30 cellular contexts compared by ENCODE assay signal in the genomic region with DNA sequence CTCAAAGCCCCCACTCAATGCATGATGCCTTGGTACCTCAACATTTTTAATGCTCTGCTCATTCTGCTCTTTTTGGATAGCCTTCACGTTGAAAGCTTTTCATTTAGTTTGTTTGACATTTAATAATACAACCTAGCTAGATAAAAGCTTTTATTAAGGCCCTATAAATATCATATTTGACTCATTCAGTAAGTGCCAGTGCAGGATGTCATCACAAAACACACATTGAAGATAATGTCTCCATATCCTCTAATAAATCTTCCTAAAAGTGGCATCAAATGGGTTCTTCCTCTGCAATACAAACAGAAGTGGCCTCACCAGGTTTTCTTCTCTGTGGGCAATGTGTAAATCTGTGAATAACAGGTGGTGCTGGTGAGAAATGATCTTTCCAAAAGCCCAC. TPM values are rescaled to one million over a fixed set of nuclear protein-coding genes. Genes with fewer than 3 reads are reported as not detected.
"Had no signal": no experiment of that assay in that cellular context is flagged by ENCODE, and none has a peak within 500 bp of the region (broad histone marks: within the 10 kb centered on the region; RNA-seq: fewer than 3 reads in every experiment).

No MANE protein-coding gene starts in this region.

- ATAC-seq: activated CD4-positive, alpha-beta T cell treated with anti-CD3 and anti-CD28 coated beads for 36 hours; activated CD8-positive, alpha-beta memory T cell treated with anti-CD3 and anti-CD28 coated beads, Interleukin-2, amount 10 ng/mL, durations not matched to agents 7 days and 5 days; activated CD8-positive, alpha-beta T cell treated with anti-CD3 and anti-CD28 coated beads, Interleukin-2, amount 10 ng/mL, durations not matched to agents 7 days and 5 days; activated naive CD8-positive, alpha-beta T cell treated with anti-CD3 and anti-CD28 coated beads, Interleukin-2, amount 50 U/mL, for 24 hours had no signal

- H3K4me1 ChIP-seq: adrenal gland, breast epithelium, colonic mucosa had no signal

- DNase-seq: activated CD4-positive, alpha-beta memory T cell treated with anti-CD3 and anti-CD28 coated beads for 36 hours; activated CD4-positive, alpha-beta T cell treated with anti-CD3 and anti-CD28 coated beads for 36 hours; activated CD4-positive, alpha-beta T cell treated with anti-CD3 and anti-CD28 coated beads, Interleukin-2, amount 10 ng/mL, durations not matched to agents 24 days and 14 days; activated CD4-positive, CD25-positive, alpha-beta regulatory T cell; activated CD4-positive, CD25-positive, alpha-beta regulatory T cell treated with anti-CD3 and anti-CD28 coated beads, Interleukin-2, amount 50 U/mL, for 72 hours; activated CD8-positive, alpha-beta memory T cell treated with anti-CD3 and anti-CD28 coated beads, Interleukin-2, amount 10 ng/mL, durations not matched to agents 7 days and 5 days; activated CD8-positive, alpha-beta memory T cell treated with anti-CD3 and anti-CD28 coated beads, Interleukin-2, amount 50 U/mL, for 4 hours; activated CD8-positive, alpha-beta T cell treated with anti-CD3 and anti-CD28 coated beads, Interleukin-2, amount 10 ng/mL, durations not matched to agents 7 days and 5 days; activated effector memory CD4-positive, alpha-beta T cell treated with anti-CD3 and anti-CD28 coated beads, Interleukin-2, amount 50 U/mL, for 16 hours; activated naive CD4-positive, alpha-beta T cell treated with anti-CD3 and anti-CD28 coated beads for 36 hours; activated naive CD8-positive, alpha-beta T cell treated with anti-CD3 and anti-CD28 coated beads for 36 hours; activated naive CD8-positive, alpha-beta T cell treated with anti-CD3 and anti-CD28 coated beads, Interleukin-2, amount 50 U/mL, for 24 hours; activated T-cell treated with anti-CD3 and anti-CD28 coated beads, Interleukin-2, amount 50 U/mL, for 1 hour; activated T-cell treated with anti-CD3 and anti-CD28 coated beads, Interleukin-2, amount 50 U/mL, for 48 hours; adrenal gland; amygdala; aorta; central memory CD4-positive, alpha-beta T cell; cerebellar nuclear complex; colonic mucosa; effector CD8-positive, alpha-beta T cell; foreskin fibroblast; T-helper 2 cell had no signal

- H3K27ac Mint-ChIP-seq: activated CD4-positive, alpha-beta memory T cell treated with anti-CD3 and anti-CD28 coated beads for 36 hours; activated CD4-positive, alpha-beta T cell treated with anti-CD3 and anti-CD28 coated beads for 36 hours; activated CD4-positive, alpha-beta T cell treated with anti-CD3 and anti-CD28 coated beads, Interleukin-2, amount 10 ng/mL, durations not matched to agents 24 days and 14 days; activated CD8-positive, alpha-beta memory T cell treated with anti-CD3 and anti-CD28 coated beads, Interleukin-2, amount 10 ng/mL, durations not matched to agents 7 days and 5 days; activated CD8-positive, alpha-beta T cell treated with anti-CD3 and anti-CD28 coated beads, Interleukin-2, amount 10 ng/mL, durations not matched to agents 7 days and 5 days; activated naive CD4-positive, alpha-beta T cell treated with anti-CD3 and anti-CD28 coated beads for 36 hours; activated naive CD4-positive, alpha-beta T cell treated with anti-CD3 and anti-CD28 coated beads, Interleukin-2, amount 50 U/mL, for 24 hours; activated naive CD8-positive, alpha-beta T cell treated with anti-CD3 and anti-CD28 coated beads for 36 hours; activated naive CD8-positive, alpha-beta T cell treated with anti-CD3 and anti-CD28 coated beads, Interleukin-2, amount 50 U/mL, for 24 hours; activated T-helper 1 cell treated with anti-CD3 and anti-CD28 coated beads, Interleukin-12 subunit alpha, Interleukin-12 subunit beta, Interleukin-2, Interleukin-4 antibody, amounts not matched to agents 30 ng/mL and 10 ng/mL and 1 ng/mL, durations not matched to agents 14 hours and 24 hours and 36 hours; activated T-helper 2 cell treated with anti-CD3 and anti-CD28 coated beads, Interferon-gamma antibody, Interleukin-2, Interleukin-4, amounts not matched to agents 10 μg/mL and 5 μg/mL and 100 μg/mL, durations not matched to agents 14 hours and 24 hours and 36 hours had no signal

- H3K36me3 Mint-ChIP-seq: activated CD4-positive, alpha-beta memory T cell treated with anti-CD3 and anti-CD28 coated beads for 36 hours; activated CD8-positive, alpha-beta memory T cell treated with anti-CD3 and anti-CD28 coated beads, Interleukin-2, amount 10 ng/mL, durations not matched to agents 7 days and 5 days; activated naive CD4-positive, alpha-beta T cell treated with anti-CD3 and anti-CD28 coated beads, Interleukin-2, amount 50 U/mL, for 24 hours; activated naive CD8-positive, alpha-beta T cell treated with anti-CD3 and anti-CD28 coated beads for 36 hours; brain had no signal

- H3K27me3 ChIP-seq: cardiac muscle cell, colonic mucosa had no signal

- H3K9me3 Mint-ChIP-seq: activated CD4-positive, alpha-beta memory T cell treated with anti-CD3 and anti-CD28 coated beads for 36 hours; activated CD4-positive, alpha-beta T cell treated with anti-CD3 and anti-CD28 coated beads, Interleukin-2, amount 10 ng/mL, durations not matched to agents 24 days and 14 days; activated naive CD4-positive, alpha-beta T cell treated with anti-CD3 and anti-CD28 coated beads for 36 hours; activated naive CD4-positive, alpha-beta T cell treated with anti-CD3 and anti-CD28 coated beads, Interleukin-2, amount 50 U/mL, for 24 hours; activated naive CD8-positive, alpha-beta T cell treated with anti-CD3 and anti-CD28 coated beads for 36 hours; activated naive CD8-positive, alpha-beta T cell treated with anti-CD3 and anti-CD28 coated beads, Interleukin-2, amount 50 U/mL, for 24 hours; activated T-helper 1 cell treated with anti-CD3 and anti-CD28 coated beads, Interleukin-12 subunit alpha, Interleukin-12 subunit beta, Interleukin-2, Interleukin-4 antibody, amounts not matched to agents 30 ng/mL and 10 ng/mL and 1 ng/mL, durations not matched to agents 14 hours and 24 hours and 36 hours; activated T-helper 2 cell treated with anti-CD3 and anti-CD28 coated beads, Interferon-gamma antibody, Interleukin-2, Interleukin-4, amounts not matched to agents 10 μg/mL and 5 μg/mL and 100 μg/mL, durations not matched to agents 14 hours and 24 hours and 36 hours had no signal

- H3K4me1 Mint-ChIP-seq: activated CD4-positive, alpha-beta T cell treated with anti-CD3 and anti-CD28 coated beads for 36 hours; activated CD4-positive, alpha-beta T cell treated with anti-CD3 and anti-CD28 coated beads, Interleukin-2, amount 10 ng/mL, durations not matched to agents 24 days and 14 days; activated CD8-positive, alpha-beta memory T cell treated with anti-CD3 and anti-CD28 coated beads, Interleukin-2, amount 10 ng/mL, durations not matched to agents 7 days and 5 days; activated naive CD4-positive, alpha-beta T cell treated with anti-CD3 and anti-CD28 coated beads, Interleukin-2, amount 50 U/mL, for 24 hours; activated naive CD8-positive, alpha-beta T cell treated with anti-CD3 and anti-CD28 coated beads for 36 hours; activated naive CD8-positive, alpha-beta T cell treated with anti-CD3 and anti-CD28 coated beads, Interleukin-2, amount 50 U/mL, for 24 hours had no signal

- H3K4me3 Mint-ChIP-seq: activated CD4-positive, alpha-beta memory T cell treated with anti-CD3 and anti-CD28 coated beads for 36 hours; activated CD4-positive, alpha-beta T cell treated with anti-CD3 and anti-CD28 coated beads for 36 hours; activated CD4-positive, alpha-beta T cell treated with anti-CD3 and anti-CD28 coated beads, Interleukin-2, amount 10 ng/mL, durations not matched to agents 24 days and 14 days; activated CD8-positive, alpha-beta memory T cell treated with anti-CD3 and anti-CD28 coated beads, Interleukin-2, amount 10 ng/mL, durations not matched to agents 7 days and 5 days; activated CD8-positive, alpha-beta T cell treated with anti-CD3 and anti-CD28 coated beads, Interleukin-2, amount 10 ng/mL, durations not matched to agents 7 days and 5 days; activated naive CD4-positive, alpha-beta T cell treated with anti-CD3 and anti-CD28 coated beads for 36 hours; activated naive CD4-positive, alpha-beta T cell treated with anti-CD3 and anti-CD28 coated beads, Interleukin-2, amount 50 U/mL, for 24 hours; activated naive CD8-positive, alpha-beta T cell treated with anti-CD3 and anti-CD28 coated beads for 36 hours; activated naive CD8-positive, alpha-beta T cell treated with anti-CD3 and anti-CD28 coated beads, Interleukin-2, amount 50 U/mL, for 24 hours; activated T-helper 1 cell treated with anti-CD3 and anti-CD28 coated beads, Interleukin-12 subunit alpha, Interleukin-12 subunit beta, Interleukin-2, Interleukin-4 antibody, amounts not matched to agents 30 ng/mL and 10 ng/mL and 1 ng/mL, durations not matched to agents 14 hours and 24 hours and 36 hours had no signal

- H3K4me3 ChIP-seq: adrenal gland, breast epithelium, cardiac muscle cell, colonic mucosa had no signal

- H3K27ac ChIP-seq: adrenal gland, breast epithelium, cardiac muscle cell, colonic mucosa had no signal

- H3K36me3 ChIP-seq: adrenal gland, breast epithelium, cardiac muscle cell, colonic mucosa had no signal

- H3K27me3 Mint-ChIP-seq: activated CD4-positive, alpha-beta memory T cell treated with anti-CD3 and anti-CD28 coated beads for 36 hours; activated CD4-positive, alpha-beta T cell treated with anti-CD3 and anti-CD28 coated beads for 36 hours; activated naive CD4-positive, alpha-beta T cell treated with anti-CD3 and anti-CD28 coated beads, Interleukin-2, amount 50 U/mL, for 24 hours; activated naive CD8-positive, alpha-beta T cell treated with anti-CD3 and anti-CD28 coated beads for 36 hours; brain had no signal

- H3K9me3 ChIP-seq: adrenal gland, breast epithelium, colonic mucosa had no signal

RNA-seq across cellular contexts. Expression of a gene that starts 12.0 kb away (rescaled TPM):
- total RNA-seq: activated CD8-positive, alpha-beta T cell treated with anti-CD3 and anti-CD28 coated beads, Interleukin-2, amount 10 ng/mL, durations not matched to agents 7 days and 5 days; activated T-helper 1 cell treated with anti-CD3 and anti-CD28 coated beads, Interleukin-12 subunit alpha, Interleukin-12 subunit beta, Interleukin-2, Interleukin-4 antibody, amounts not matched to agents 30 ng/mL and 10 ng/mL and 1 ng/mL, durations not matched to agents 14 hours and 24 hours and 36 hours; glomerular endothelial cell had no signal
